22 cellular contexts compared by ENCODE assay signal in the genomic region with DNA sequence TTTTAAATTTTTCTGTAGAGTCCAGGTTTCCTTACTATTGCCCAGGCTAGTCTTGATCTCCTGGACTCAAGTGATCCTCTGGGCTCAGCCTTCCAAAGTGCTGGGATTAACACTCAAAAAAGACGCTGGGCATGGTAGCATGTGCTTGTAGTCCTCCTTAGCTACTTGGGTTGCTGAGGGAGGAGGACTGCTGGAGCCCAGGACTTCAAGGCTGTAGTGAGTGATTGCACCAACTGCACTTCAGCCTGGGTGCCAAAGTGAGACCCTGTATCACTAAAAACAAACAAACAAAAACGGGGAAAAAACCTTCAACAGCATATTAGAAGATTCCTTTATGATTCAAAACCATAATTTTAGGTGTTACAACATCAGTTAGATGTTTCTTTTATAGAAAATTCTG.
"Had no signal": no experiment of that assay in that cellular context is flagged by ENCODE, and none has a peak within 500 bp of the region (broad histone marks: within the 10 kb centered on the region; RNA-seq: fewer than 3 reads in every experiment).

No MANE protein-coding gene starts in this region.

- H3K27ac ChIP-seq: brain microvascular endothelial cell, cardiac muscle cell, Peyer's patch, RWPE1, SJSA1 had no signal

- H3K4me3 ChIP-seq: cardiac muscle cell, MG63, Peyer's patch, SJSA1 had no signal

- DNase-seq: activated B cell treated with CpG ODN at 0.5 μM for 24 hours; activated CD4-positive, alpha-beta T cell treated with anti-CD3 and anti-CD28 coated beads for 1 hour; activated CD4-positive, alpha-beta T cell treated with anti-CD3 and anti-CD28 coated beads, Interleukin-2, amount 10 ng/mL, durations not matched to agents 24 days and 14 days; activated CD4-positive, alpha-beta T cell treated with anti-CD3 and anti-CD28 coated beads, Interleukin-2, amount 50 U/mL, for 48 hours; activated CD8-positive, alpha-beta memory T cell treated with anti-CD3 and anti-CD28 coated beads for 24 hours; activated gamma-delta T cell; activated naive CD4-positive, alpha-beta T cell treated with anti-CD3 and anti-CD28 coated beads for 36 hours; activated T-cell treated with anti-CD3 and anti-CD28 coated beads, Interleukin-2, amount 50 U/mL, for 4 hours; amygdala; brain microvascular endothelial cell; KG1; MG63; NCI-H2029 treated with DMSO at 0.1 percent for 48 hours; NCI-H510A; NK-92 treated with Interleukin-12 subunit alpha and Interleukin-12 subunit beta, amount 100 ng/mL, for 24 hours; Peyer's patch; Right ventricle myocardium superior had no signal

- H3K27me3 ChIP-seq: brain microvascular endothelial cell, cardiac muscle cell, MG63, Peyer's patch, SJSA1 had no signal

- FAIRE-seq: astrocyte had no signal

- H3K9me3 ChIP-seq: MG63, Peyer's patch, SJSA1 had no signal

- ATAC-seq: SK-N-SH treated with all-trans-retinoic acid at 6 μM for 48 hours had no signal

- H3K36me3 ChIP-seq: brain microvascular endothelial cell, cardiac muscle cell, MG63, Peyer's patch, SJSA1 had no signal
